ENCODE assay signal across 2 cellular contexts in the genomic region with DNA sequence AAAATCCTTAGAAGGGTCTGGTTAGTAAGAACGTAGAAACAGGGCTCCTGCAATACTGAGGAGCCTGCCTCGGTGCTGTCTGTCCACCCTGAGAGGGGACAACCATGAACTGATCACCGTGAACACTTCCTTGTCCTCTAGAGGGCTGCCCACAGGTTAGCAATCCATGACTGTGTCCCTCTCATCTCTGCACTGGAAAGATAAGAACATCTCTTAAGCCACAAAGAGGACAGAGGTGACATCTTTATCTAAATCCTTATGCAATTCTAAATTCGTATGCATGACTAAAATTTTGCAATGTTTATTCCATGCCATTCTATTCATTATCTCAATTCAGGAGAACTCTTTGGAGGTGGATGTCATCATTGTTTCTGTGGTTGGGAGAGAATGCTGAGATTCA.
A peak's percentile ranks its signal among the peaks of the same experiment; 100 is the strongest.
TF ChIP-seq lines count a peak whose summit lies in the region.

No MANE protein-coding gene starts in this region.

TF ChIP-seq in IMR-90, 13 proteins besides CTCF, POLR2A, EP300 and RAD21:
- TF ChIP-seq SMC3 (IDR thresholded peaks at IDR 0.05; ENCODE audit: low read depth, low read length) (no peak), CEBPB (IDR thresholded peaks at IDR 0.05; ENCODE audit: low read depth, low read length) (peak; percentile 42)

TF ChIP-seq in K562, 482 proteins besides CTCF, POLR2A, EP300 and RAD21:
- TF ChIP-seq ZNF24 (IDR thresholded peaks at IDR 0.05) (no peak), CEBPG (CRISPR knock-in tag; IDR thresholded peaks at IDR 0.05) (no peak), CEBPG (tag; conservative IDR thresholded peaks at IDR 0.05 in 1 of 2, IDR thresholded peaks at IDR 0.05 in 1 of 2) (peak in 1 of 2 experiments; percentile 75; a peak in 2 of 4 replicates), FOXA1 (IDR thresholded peaks at IDR 0.05; ENCODE audit: borderline replicate concordance) (no peak), ESRRA (IDR thresholded peaks at IDR 0.05; ENCODE audit: borderline replicate concordance, low read depth) (peak; percentile 27; the same call in 1 of the 2 replicates), IFI16 (CRISPR knock-in tag; IDR thresholded peaks at IDR 0.05) (no peak), CEBPB (tag; IDR thresholded peaks at IDR 0.05) (peak; percentile 79), SLC30A9 (CRISPR knock-in tag; IDR thresholded peaks at IDR 0.05) (no peak), TEAD4 (IDR thresholded peaks at IDR 0.05; ENCODE audit: low read length) (peak; percentile 73; the same call in 1 of the 2 replicates), TEAD4 (CRISPR knock-in tag; IDR thresholded peaks at IDR 0.05; ENCODE audit: borderline replicate concordance) (no peak), CBFA2T2 (conservative IDR thresholded peaks at IDR 0.05) (peak; percentile 38; the same call in 1 of the 2 replicates), CTBP1 (IDR thresholded peaks at IDR 0.05; ENCODE audit: borderline replicate concordance) (peak; percentile 90), ZEB2 (IDR thresholded peaks at IDR 0.05) (peak; percentile 65; the same call in 1 of the 2 replicates), NCOA6 (IDR thresholded peaks at IDR 0.05) (no peak), CBFA2T3 (IDR thresholded peaks at IDR 0.05) (peak; percentile 63), MTA2 (IDR thresholded peaks at IDR 0.05; ENCODE audit: low read depth) (no peak), PML (IDR thresholded peaks at IDR 0.05; ENCODE audit: low read length) (0 out of 2 replicates have a peak, but pooled peaks have one; percentile 39), TCF3 (CRISPR knock-in tag; IDR thresholded peaks at IDR 0.05) (peak; percentile 76), KDM1A (IDR thresholded peaks at IDR 0.05) (peak in 1 of 2 experiments; percentile 20; a peak in 1 of 4 replicates), TAL1 (IDR thresholded peaks at IDR 0.05) (peak; percentile 63), RCOR1 (IDR thresholded peaks at IDR 0.05; ENCODE audit: borderline replicate concordance in 1 of 2, low read depth in 2 of 2, low read length in 2 of 2) (peak in 1 of 2 experiments; percentile 77; a peak in 2 of 4 replicates), MEIS2 (IDR thresholded peaks at IDR 0.05; ENCODE audit: partially characterized antibody) (peak; percentile 34), ARID1B (IDR thresholded peaks at IDR 0.05) (peak; percentile 68), FOSL1 (tag; conservative IDR thresholded peaks at IDR 0.05) (peak; percentile 74)
- TF ChIP-seq, protein P1, sequence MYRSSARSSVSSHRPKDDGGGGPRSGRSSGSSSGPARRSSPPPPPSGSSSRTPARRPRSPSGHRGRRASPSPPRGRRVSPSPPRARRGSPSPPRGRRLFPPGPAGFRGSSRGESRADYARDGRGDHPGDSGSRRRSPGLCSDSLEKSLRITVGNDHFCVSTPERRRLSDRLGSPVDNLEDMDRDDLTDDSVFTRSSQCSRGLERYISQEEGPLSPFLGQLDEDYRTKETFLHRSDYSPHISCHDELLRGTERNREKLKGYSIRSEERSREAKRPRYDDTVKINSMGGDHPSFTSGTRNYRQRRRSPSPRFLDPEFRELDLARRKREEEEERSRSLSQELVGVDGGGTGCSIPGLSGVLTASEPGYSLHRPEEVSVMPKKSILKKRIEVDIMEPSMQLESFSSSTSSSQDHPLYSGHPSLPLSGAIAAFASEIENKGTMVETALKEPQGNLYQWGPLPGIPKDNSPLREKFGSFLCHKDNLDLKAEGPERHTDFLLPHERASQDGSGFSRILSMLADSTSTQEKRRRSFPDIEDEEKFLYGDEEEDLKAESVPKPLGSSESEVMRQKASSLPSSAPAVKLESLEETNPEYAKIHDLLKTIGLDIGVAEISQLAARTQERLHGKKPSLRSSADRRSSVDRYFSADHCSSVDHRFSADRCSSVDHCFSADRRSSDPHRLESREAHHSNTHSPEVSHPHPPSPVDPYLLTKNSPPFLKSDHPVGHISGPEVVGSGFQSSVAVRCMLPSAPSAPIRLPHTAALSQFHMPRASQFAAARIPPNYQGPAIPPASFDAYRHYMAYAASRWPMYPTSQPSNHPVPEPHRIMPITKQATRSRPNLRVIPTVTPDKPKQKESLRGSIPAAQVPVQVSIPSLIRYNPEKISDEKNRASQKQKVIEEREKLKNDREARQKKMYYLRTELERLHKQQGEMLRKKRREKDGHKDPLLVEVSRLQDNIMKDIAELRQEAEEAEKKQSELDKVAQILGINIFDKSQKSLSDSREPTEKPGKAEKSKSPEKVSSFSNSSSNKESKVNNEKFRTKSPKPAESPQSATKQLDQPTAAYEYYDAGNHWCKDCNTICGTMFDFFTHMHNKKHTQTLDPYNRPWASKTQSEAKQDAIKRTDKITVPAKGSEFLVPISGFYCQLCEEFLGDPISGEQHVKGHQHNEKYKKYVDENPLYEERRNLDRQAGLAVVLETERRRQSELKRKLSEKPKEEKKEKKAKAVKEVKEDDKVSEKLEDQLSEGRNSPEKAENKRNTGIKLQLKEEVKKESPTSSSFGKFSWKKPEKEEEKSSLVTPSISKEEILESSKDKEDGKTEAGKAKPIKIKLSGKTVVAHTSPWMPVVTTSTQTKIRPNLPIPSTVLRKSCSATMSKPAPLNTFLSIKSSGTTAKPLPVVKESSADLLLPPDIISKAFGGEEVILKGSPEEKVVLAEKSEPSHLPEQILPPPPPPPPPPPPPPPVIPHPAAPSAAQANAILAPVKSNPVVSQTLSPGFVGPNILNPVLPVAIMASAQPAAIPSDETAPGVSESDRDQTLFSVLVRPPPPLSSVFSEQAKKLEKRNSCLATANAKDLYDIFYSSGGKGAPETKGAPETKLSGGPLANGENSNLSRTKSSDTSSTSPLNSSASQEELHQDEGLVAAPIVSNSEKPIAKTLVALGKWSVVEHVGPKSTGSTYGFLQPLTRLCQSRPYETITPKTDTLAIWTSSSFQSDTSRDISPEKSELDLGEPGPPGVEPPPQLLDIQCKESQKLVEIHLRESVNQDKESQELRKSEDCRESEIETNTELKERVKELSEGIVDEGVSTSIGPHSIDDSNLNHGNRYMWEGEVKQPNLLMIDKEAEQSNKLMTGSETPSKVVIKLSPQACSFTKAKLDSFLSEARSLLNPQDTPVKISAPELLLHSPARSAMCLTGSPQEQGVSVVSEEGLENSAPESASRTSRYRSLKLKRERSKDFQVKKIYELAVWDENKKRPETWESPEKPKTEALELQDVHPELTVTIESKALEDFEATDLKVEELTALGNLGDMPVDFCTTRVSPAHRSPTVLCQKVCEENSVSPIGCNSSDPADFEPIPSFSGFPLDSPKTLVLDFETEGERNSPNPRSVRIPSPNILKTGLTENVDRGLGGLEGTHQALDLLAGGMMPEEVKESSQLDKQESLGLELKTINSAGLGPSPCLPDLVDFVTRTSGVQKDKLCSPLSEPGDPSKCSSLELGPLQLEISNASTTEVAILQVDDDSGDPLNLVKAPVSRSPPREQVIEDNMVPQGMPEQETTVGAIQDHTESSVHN (IDR thresholded peaks at IDR 0.05; ENCODE audit: borderline replicate concordance in 1 of 2, low read depth in 1 of 2) = no peak
- TF ChIP-seq, protein P2, sequence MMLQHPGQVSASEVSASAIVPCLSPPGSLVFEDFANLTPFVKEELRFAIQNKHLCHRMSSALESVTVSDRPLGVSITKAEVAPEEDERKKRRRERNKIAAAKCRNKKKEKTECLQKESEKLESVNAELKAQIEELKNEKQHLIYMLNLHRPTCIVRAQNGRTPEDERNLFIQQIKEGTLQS (IDR thresholded peaks at IDR 0.05) = peak; percentile 31; the same call in 1 of the 2 replicates
- TF ChIP-seq, protein P2 (CRISPR knock-in tag; conservative IDR thresholded peaks at IDR 0.05) = no peak
